In the genomic region with DNA sequence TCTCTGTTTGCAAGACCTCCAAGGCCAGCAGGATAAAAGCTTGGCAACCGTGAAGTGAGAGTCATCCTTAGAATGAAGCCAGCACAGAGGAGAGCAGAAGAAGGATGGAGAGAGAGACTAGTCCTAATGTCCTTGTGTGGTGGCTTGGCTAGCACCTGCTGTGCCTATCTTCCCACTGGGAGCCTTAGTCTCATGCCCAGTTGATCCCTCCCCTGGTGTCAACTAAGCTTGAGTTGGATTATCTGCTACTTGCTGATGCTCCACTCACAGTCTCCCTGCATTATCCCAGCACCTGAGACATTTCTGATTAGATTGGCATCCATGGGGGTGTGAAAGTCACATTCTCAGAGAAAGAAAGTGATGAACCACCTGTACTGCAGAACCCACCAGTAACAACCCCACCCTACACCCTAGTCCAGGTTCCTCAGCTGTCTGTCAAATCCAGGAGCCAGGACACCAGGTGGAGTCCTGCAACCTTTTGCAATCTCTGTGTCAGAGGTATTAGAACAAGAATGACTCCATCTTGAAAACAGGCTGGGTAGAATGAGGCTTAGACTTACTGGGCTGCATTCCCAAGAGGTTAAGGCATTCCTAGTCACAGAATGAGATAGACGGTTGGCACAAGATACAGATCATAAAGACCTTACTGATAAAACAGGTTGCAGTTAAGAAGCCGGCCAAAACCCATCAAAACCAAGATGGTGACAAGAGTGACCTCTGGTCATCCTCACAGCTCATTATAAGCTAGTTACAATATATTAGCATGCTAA, we compare ENCODE assay signal across 17 cellular contexts.
DNase-seq lines count a peak whose midpoint lies in the region; ATAC-seq and TF ChIP-seq lines count a peak whose summit lies in the region.
"Had no signal": no experiment of that assay in that cellular context is flagged by ENCODE, and none has a peak within 500 bp of the region (broad histone marks: within the 10 kb centered on the region; RNA-seq: fewer than 3 reads in every experiment).

No MANE protein-coding gene starts in this region.

- H3K4me3 Mint-ChIP-seq in activated CD8-positive, alpha-beta T cell treated with anti-CD3 and anti-CD28 coated beads, Interleukin-2, amount 10 ng/mL, durations not matched to agents 7 days and 5 days: no peak overlapping the region
- no peak overlapping the region for H3K4me3 Mint-ChIP-seq in activated CD8-positive, alpha-beta T cell treated with anti-CD3 and anti-CD28 coated beads for 36 hours

- intact Hi-C loops in activated CD8-positive, alpha-beta T cell treated with anti-CD3 and anti-CD28 coated beads for 36 hours (cut with micrococcal nuclease): no loop called here

- TF ChIP-seq EP300 in neural cell (conservative IDR thresholded peaks at IDR 0.05; ENCODE audit: poor library complexity, severe bottlenecking): no peak

- DNase-seq in activated CD8-positive, alpha-beta T cell treated with anti-CD3 and anti-CD28 coated beads, Interleukin-2, amount 10 ng/mL, durations not matched to agents 7 days and 5 days: no peak
- DNase-seq in activated CD8-positive, alpha-beta T cell treated with anti-CD3 and anti-CD28 coated beads for 36 hours: no peak
- DNase-seq in WERI-Rb-1: peak; percentile 32
- no peak for DNase-seq in NCI-H2196 treated with DMSO at 0.1 percent for 48 hours (lab: John Stamatoyannopoulos, UW; ENCODE audit: unreplicated experiment)
- no peak for DNase-seq in OCI-M1 (lab: John Stamatoyannopoulos, UW)
- DNase-seq: DND-41, Karpas-422, NCI-H2081 treated with DMSO at 0.1 percent for 48 hours, NCI-H345, NCI-H524 treated with DMSO at 0.1 percent for 48 hours, PC-9, Right ventricle myocardium superior had no signal

- H3F3A ChIP-seq in DOHH2 (ENCODE audit: control insufficient read depth, insufficient read depth) (no peaks in the 10 kb centered on the region), neural cell (ENCODE audit: insufficient read depth, low read length, poor library complexity, severe bottlenecking) (peaks cover 5% of the 10 kb centered on the region)

- H3K79me2 ChIP-seq in DOHH2 (ENCODE audit: control insufficient read depth, low read length) (no peaks in the 10 kb centered on the region), neural cell (replicated peaks; ENCODE audit: insufficient read depth, low read length) (no peaks in the 10 kb centered on the region)

- H3K9me2 ChIP-seq in DOHH2 (replicated peaks; ENCODE audit: control insufficient read depth, low read length) (no peaks in the 10 kb centered on the region), neural cell (ENCODE audit: insufficient read depth, low read length) (no peaks in the 10 kb centered on the region)

- H3K27me3 ChIP-seq in DOHH2 (ENCODE audit: control insufficient read depth, low read length): no peaks in the 10 kb centered on the region
- H3K27me3 ChIP-seq in WERI-Rb-1 (ENCODE audit: insufficient read depth, low read depth, severe bottlenecking): peaks cover 6% of the 10 kb centered on the region
- H3K27me3 ChIP-seq in neural cell (ENCODE audit: insufficient read depth, low read depth, low read length): no peaks in the 10 kb centered on the region
- H3K27me3 ChIP-seq: SJSA1 had no signal

- CTCF ChIA-PET in activated CD8-positive, alpha-beta T cell treated with anti-CD3 and anti-CD28 coated beads, Interleukin-2, amount 10 ng/mL, durations not matched to agents 7 days and 5 days (lab: Charles Lee): interaction anchor here (1.2 to 1.3 kb wide), 2 partner anchors 11 to 39 kb away, joined by 3 to 6 read pairs; no protein-coding TSS in a partner anchor
- CTCF ChIA-PET in activated CD8-positive, alpha-beta T cell treated with anti-CD3 and anti-CD28 coated beads for 36 hours (lab: Charles Lee): no interaction called here

- H4K20me1 ChIP-seq in DOHH2 (ENCODE audit: control insufficient read depth, insufficient read depth, low read depth, low read length) (no peaks in the 10 kb centered on the region), neural cell (ENCODE audit: insufficient read depth) (no peaks in the 10 kb centered on the region)

- peaks cover 12% of the 10 kb centered on the region for H3K4me1 ChIP-seq in DOHH2 (ENCODE audit: control insufficient read depth, low read length)
- H3K4me1 ChIP-seq: SJSA1 had no signal

- H3K27ac ChIP-seq in DOHH2 (ENCODE audit: low read depth, low read length) (no peak overlapping the region), WERI-Rb-1 (no peak overlapping the region), neural cell (ENCODE audit: low read length) (peak overlapping the region; percentile 6)
- H3K27ac ChIP-seq: PC-9, SJSA1 had no signal

- POLR2A ChIA-PET in activated CD8-positive, alpha-beta T cell treated with anti-CD3 and anti-CD28 coated beads, Interleukin-2, amount 10 ng/mL, durations not matched to agents 7 days and 5 days (lab: Charles Lee): interaction anchor here (1.4 kb wide), 1 partner anchor 8 kb away, joined by 6 read pairs; no protein-coding TSS in a partner anchor
- POLR2A ChIA-PET in activated CD8-positive, alpha-beta T cell treated with anti-CD3 and anti-CD28 coated beads for 36 hours (lab: Charles Lee): interaction anchor here (1.1 kb wide), 1 partner anchor 65 kb away, joined by 3 read pairs; no protein-coding TSS in a partner anchor

- H2AFZ ChIP-seq in neural cell (ENCODE audit: low read depth, low read length): no peak overlapping the region
- H2AFZ ChIP-seq: PC-9 had no signal

- H3K4me3 ChIP-seq in DOHH2 (ENCODE audit: low read length): no peak overlapping the region
- no peak overlapping the region for H3K4me3 ChIP-seq in WERI-Rb-1 (ENCODE audit: low read depth, low read length)
- peak overlapping the region; percentile 8 for H3K4me3 ChIP-seq in neural cell (ENCODE audit: low read length)
- H3K4me3 ChIP-seq: PC-9, SJSA1 had no signal

- ATAC-seq in activated CD8-positive, alpha-beta T cell treated with anti-CD3 and anti-CD28 coated beads, Interleukin-2, amount 10 ng/mL, durations not matched to agents 7 days and 5 days: no peak
- ATAC-seq in activated CD8-positive, alpha-beta T cell treated with anti-CD3 and anti-CD28 coated beads for 36 hours: no peak
- ATAC-seq in HG03045 (IDR thresholded peaks at IDR 0.05; ENCODE audit: unreplicated experiment): no peak
- ATAC-seq: HCT116 had no signal

- peak overlapping the region; percentile 74 for H3K27ac Mint-ChIP-seq in activated CD8-positive, alpha-beta T cell treated with anti-CD3 and anti-CD28 coated beads, Interleukin-2, amount 10 ng/mL, durations not matched to agents 7 days and 5 days
- H3K27ac Mint-ChIP-seq in activated CD8-positive, alpha-beta T cell treated with anti-CD3 and anti-CD28 coated beads for 36 hours: no peak overlapping the region

- H3K4me2 ChIP-seq in DOHH2 (ENCODE audit: low read length): peak overlapping the region; percentile 54
- no peak overlapping the region for H3K4me2 ChIP-seq in neural cell (ENCODE audit: low read length)
- H3K4me2 ChIP-seq: PC-9 had no signal

- peaks cover 8% of the 10 kb centered on the region for H3K27me3 Mint-ChIP-seq in activated CD8-positive, alpha-beta T cell treated with anti-CD3 and anti-CD28 coated beads, Interleukin-2, amount 10 ng/mL, durations not matched to agents 7 days and 5 days (ENCODE audit: low read depth)
- H3K27me3 Mint-ChIP-seq in activated CD8-positive, alpha-beta T cell treated with anti-CD3 and anti-CD28 coated beads for 36 hours: peaks cover 15% of the 10 kb centered on the region

- no peaks in the 10 kb centered on the region for H3K9me3 ChIP-seq in DOHH2 (ENCODE audit: control insufficient read depth, insufficient read depth, low read length)
- no peaks in the 10 kb centered on the region for H3K9me3 ChIP-seq in WERI-Rb-1 (ENCODE audit: severe bottlenecking)
- H3K9me3 ChIP-seq in neural cell (ENCODE audit: low read length): no peaks in the 10 kb centered on the region
- H3K9me3 ChIP-seq: SJSA1 had no signal

- TF ChIP-seq CTCF in activated CD8-positive, alpha-beta T cell treated with anti-CD3 and anti-CD28 coated beads for 36 hours (IDR thresholded peaks at IDR 0.05): no peak
- TF ChIP-seq CTCF in DOHH2 (IDR thresholded peaks at IDR 0.05; ENCODE audit: low read depth, low read length, poor library complexity, severe bottlenecking) (no peak), WERI-Rb-1 (IDR thresholded peaks at IDR 0.05; ENCODE audit: low read depth, low read length) (no peak), neural cell (IDR thresholded peaks at IDR 0.05; ENCODE audit: poor library complexity, severe bottlenecking) (no peak)

- no peak overlapping the region for H3K9ac ChIP-seq in neural cell (ENCODE audit: low read length)

- H3K36me3 Mint-ChIP-seq in activated CD8-positive, alpha-beta T cell treated with anti-CD3 and anti-CD28 coated beads, Interleukin-2, amount 10 ng/mL, durations not matched to agents 7 days and 5 days (ENCODE audit: low read depth): peaks cover 13% of the 10 kb centered on the region
- H3K36me3 Mint-ChIP-seq in activated CD8-positive, alpha-beta T cell treated with anti-CD3 and anti-CD28 coated beads for 36 hours (ENCODE audit: low read depth): peaks cover 2% of the 10 kb centered on the region

- H3K36me3 ChIP-seq in DOHH2 (ENCODE audit: control insufficient read depth, low read length): no peaks in the 10 kb centered on the region
- H3K36me3 ChIP-seq in WERI-Rb-1: no peaks in the 10 kb centered on the region
- no peaks in the 10 kb centered on the region for H3K36me3 ChIP-seq in neural cell (ENCODE audit: insufficient read depth, low read length)
- H3K36me3 ChIP-seq: SJSA1 had no signal

- TF ChIP-seq RAD21 in neural cell (conservative IDR thresholded peaks at IDR 0.05): no peak

- H3K9me3 Mint-ChIP-seq in activated CD8-positive, alpha-beta T cell treated with anti-CD3 and anti-CD28 coated beads, Interleukin-2, amount 10 ng/mL, durations not matched to agents 7 days and 5 days (ENCODE audit: insufficient read depth): peaks cover 12% of the 10 kb centered on the region
- H3K9me3 Mint-ChIP-seq in activated CD8-positive, alpha-beta T cell treated with anti-CD3 and anti-CD28 coated beads for 36 hours: peaks cover 2% of the 10 kb centered on the region

- H3K4me1 Mint-ChIP-seq in activated CD8-positive, alpha-beta T cell treated with anti-CD3 and anti-CD28 coated beads, Interleukin-2, amount 10 ng/mL, durations not matched to agents 7 days and 5 days (ENCODE audit: low read depth): peaks cover 53% of the 10 kb centered on the region
- H3K4me1 Mint-ChIP-seq in activated CD8-positive, alpha-beta T cell treated with anti-CD3 and anti-CD28 coated beads for 36 hours (ENCODE audit: low read depth): peaks cover 19% of the 10 kb centered on the region

TF ChIP-seq in neural cell, 6 proteins besides CTCF, POLR2A, EP300 and RAD21:
- no peak for TF ChIP-seq POLR2AphosphoS5 (IDR thresholded peaks at IDR 0.05)
- no peak for TF ChIP-seq SMC3 (conservative IDR thresholded peaks at IDR 0.05; ENCODE audit: poor library complexity)
- no peak for TF ChIP-seq TAF1 (IDR thresholded peaks at IDR 0.05; ENCODE audit: low read depth)
